In genomic region chr5:170267431-170268152, GRCh38 we compare ENCODE assay signal across 8 cellular contexts. TPM values are rescaled to one million over a fixed set of nuclear protein-coding genes. Genes with fewer than 3 reads are reported as not detected.
DNase-seq lines count a peak whose midpoint lies in the region; ATAC-seq and TF ChIP-seq lines count a peak whose summit lies in the region.

No MANE protein-coding gene starts in this region.

- TF ChIP-seq POLR2A in gastroesophageal sphincter (IDR thresholded peaks at IDR 0.05): no peak

- ATAC-seq in GM21515 (IDR thresholded peaks at IDR 0.05; ENCODE audit: unreplicated experiment) (peak; percentile 91), RWPE2 (ENCODE audit: low read depth) (peak; percentile 88), gastroesophageal sphincter (peak; percentile 70), upper lobe of right lung (peak; percentile 80)

- peaks cover 21% of the 10 kb centered on the region for H3K27me3 ChIP-seq in RWPE2 (ENCODE audit: insufficient read depth, poor library complexity, severe bottlenecking)
- no peaks in the 10 kb centered on the region for H3K27me3 ChIP-seq in gastroesophageal sphincter
- no peaks in the 10 kb centered on the region for H3K27me3 ChIP-seq in upper lobe of right lung

- peak; percentile 36 for DNase-seq in DMS 273 treated with DMSO at 0.1 percent for 48 hours (lab: John Stamatoyannopoulos, UW)
- no peak for DNase-seq in RWPE2 (ENCODE audit: low spot score)
- peak; percentile 69 for DNase-seq in activated gamma-delta T cell treated with anti-CD3 and anti-CD28 coated beads, Interleukin-2, amount 50 U/mL, for 16 hours (ENCODE audit: low read depth)
- DNase-seq in posterior vena cava (ENCODE audit: low spot score): peak; percentile 92
- DNase-seq in upper lobe of right lung: peak; percentile 80

- intact Hi-C loops in posterior vena cava (cut with DNase I): loop anchor here in 1 of 2 donors (10.0 kb wide), 2 partner anchors 87 to 157 kb away; no protein-coding TSS in a partner anchor
- intact Hi-C loops in upper lobe of right lung (cut with DNase I): loop anchor here (10.0 kb wide), 1 partner anchor 77 kb away; no protein-coding TSS in a partner anchor

- TF ChIP-seq EP300 in Ishikawa (IDR thresholded peaks at IDR 0.05; ENCODE audit: borderline replicate concordance): no peak
- no peak for TF ChIP-seq EP300 in gastroesophageal sphincter (IDR thresholded peaks at IDR 0.05)

- H3K9me3 ChIP-seq in RWPE2 (ENCODE audit: severe bottlenecking): no peaks in the 10 kb centered on the region
- H3K9me3 ChIP-seq in gastroesophageal sphincter: no peaks in the 10 kb centered on the region
- no peaks in the 10 kb centered on the region for H3K9me3 ChIP-seq in upper lobe of right lung

- H3K4me3 ChIP-seq in RWPE2 (ENCODE audit: severe bottlenecking) (no peak overlapping the region), gastroesophageal sphincter (peak overlapping the region; percentile 16 to 18), upper lobe of right lung (peak overlapping the region; percentile 9)

- 25 to 35% methylated on average over 15 to 16 of the region's 16 CpGs for WGBS in gastroesophageal sphincter (ENCODE audit: low coverage in 1 of 2), 2 donors

- no peak overlapping the region for H3K27ac ChIP-seq in RWPE2 (ENCODE audit: poor library complexity, severe bottlenecking)
- peak overlapping the region in 3 of 4 donors; percentile 52 to 72 (median 57) for H3K27ac ChIP-seq in gastroesophageal sphincter
- H3K27ac ChIP-seq in upper lobe of right lung: peak overlapping the region; percentile 58

- H3K4me1 ChIP-seq in RWPE2 (ENCODE audit: insufficient read depth, poor library complexity, severe bottlenecking) (no peaks in the 10 kb centered on the region), gastroesophageal sphincter (peaks cover 4 to 44% (median 14%) of the 10 kb centered on the region in 3 donors), upper lobe of right lung (peaks cover 27% of the 10 kb centered on the region)

- peak; percentile 97 for TF ChIP-seq CTCF in RWPE2 (IDR thresholded peaks at IDR 0.05; ENCODE audit: poor library complexity, severe bottlenecking)
- peak; percentile 81 to 90 (median 88) for TF ChIP-seq CTCF in gastroesophageal sphincter (IDR thresholded peaks at IDR 0.05)
- TF ChIP-seq CTCF in upper lobe of right lung (IDR thresholded peaks at IDR 0.05): peak; percentile 86

- peak; percentile 81 for TF ChIP-seq RAD21 in Ishikawa (IDR thresholded peaks at IDR 0.05; ENCODE audit: low read depth)

- H3K36me3 ChIP-seq in RWPE2 (ENCODE audit: low read depth): no peaks in the 10 kb centered on the region
- H3K36me3 ChIP-seq in gastroesophageal sphincter: no peaks in the 10 kb centered on the region
- peaks cover 42% of the 10 kb centered on the region for H3K36me3 ChIP-seq in upper lobe of right lung

TF ChIP-seq in Ishikawa, 13 proteins besides CTCF, POLR2A, EP300 and RAD21:
- peak; percentile 72 for TF ChIP-seq TEAD4 (IDR thresholded peaks at IDR 0.05)
- no peak for TF ChIP-seq CEBPB (IDR thresholded peaks at IDR 0.05)
TF ChIP-seq in Ishikawa: peak in this region for 1.

RNA-seq across cellular contexts. Expression of gene LCP2, which starts 30.0 kb away (rescaled TPM):
- 10 to 100 TPM in 1 of 4 donors, 1 to 10 TPM in 3; 5.5 to 17.0 (median 8.3) TPM for total RNA-seq in gastroesophageal sphincter
- total RNA-seq in posterior vena cava: 10 to 100 TPM; 19.3 to 25.0 TPM
- 83.1 TPM for total RNA-seq in upper lobe of right lung

RNA-seq across cellular contexts. Expression of gene C5orf58, which starts 34.8 kb away (rescaled TPM):
- not detected for total RNA-seq in gastroesophageal sphincter
- total RNA-seq in posterior vena cava: not detected
- total RNA-seq in upper lobe of right lung: not detected
